In the genomic region with DNA sequence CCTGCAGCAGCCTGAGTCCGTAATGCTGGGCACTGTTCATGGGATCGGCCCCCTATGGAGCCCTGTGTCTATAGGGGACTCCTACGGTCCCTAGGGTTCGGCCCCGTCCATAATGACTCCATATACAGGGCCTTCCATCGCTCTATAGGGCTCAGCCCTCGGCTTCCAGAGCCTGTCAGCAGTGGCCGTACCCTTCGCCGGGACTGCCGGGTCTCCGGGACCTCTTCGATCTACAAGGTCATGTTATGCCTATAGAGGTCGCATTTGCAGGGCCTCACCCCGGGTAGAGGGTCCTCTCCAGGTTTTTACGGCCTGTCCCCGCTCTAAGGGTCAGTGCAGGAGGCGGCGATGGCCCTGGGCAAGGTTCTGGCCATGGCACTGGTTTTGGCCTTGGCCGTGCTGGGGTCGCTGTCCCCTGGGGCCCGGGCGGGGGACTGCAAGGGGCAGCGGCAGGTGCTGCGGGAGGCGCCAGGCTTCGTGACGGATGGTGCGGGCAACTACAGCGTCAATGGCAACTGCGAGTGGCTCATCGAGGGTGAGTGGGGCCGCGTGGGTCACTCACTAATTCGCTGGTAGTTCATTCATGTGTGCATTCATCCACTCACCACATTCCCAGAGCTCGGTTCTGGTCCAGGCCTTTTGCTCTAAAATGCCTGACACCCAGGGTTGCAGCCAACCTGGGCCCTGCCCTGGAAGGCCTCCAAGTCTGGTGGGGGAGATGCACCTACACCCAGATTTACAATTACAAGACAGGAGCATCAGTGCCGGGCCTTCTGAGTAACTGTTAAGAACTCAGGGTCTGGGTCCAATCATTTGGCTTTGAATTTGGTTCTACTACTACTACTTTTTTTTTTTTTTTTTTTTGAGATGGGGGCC, we compare ENCODE assay signal across 8 cellular contexts. TPM values are rescaled to one million over a fixed set of nuclear protein-coding genes. Genes with fewer than 3 reads are reported as not detected.
DNase-seq lines count a peak whose midpoint lies in the region; ATAC-seq and TF ChIP-seq lines count a peak whose summit lies in the region.

No MANE protein-coding gene starts in this region.

- H2AFZ ChIP-seq in GM23248 (peak overlapping the region; percentile 83), MM.1S (ENCODE audit: low read length) (peak overlapping the region; percentile 94)

- H3K9me2 ChIP-seq in GM23248 (ENCODE audit: insufficient read depth) = no peaks in the 10 kb centered on the region
- H3K9me2 ChIP-seq in MM.1S (replicated peaks; ENCODE audit: insufficient read depth, low read length) = no peaks in the 10 kb centered on the region

- peak overlapping the region; percentile 86 for H3K4me3 Mint-ChIP-seq in activated naive CD8-positive, alpha-beta T cell treated with anti-CD3 and anti-CD28 coated beads for 36 hours

- in situ Hi-C loops in GM23248 (cut with MboI) = no loop called here

- H3K27ac ChIP-seq in GM23248 (no peak overlapping the region), MM.1S (ENCODE audit: low read length) (peak overlapping the region; percentile 3; the same call in 1 of the 2 replicates), right cardiac atrium (ENCODE audit: low read length) (peak overlapping the region; percentile 23), skeletal muscle tissue (ENCODE audit: low read depth, low read length) (peak overlapping the region; percentile 79)

- H3K36me3 ChIP-seq in GM23248 (ENCODE audit: low read depth) (no peaks in the 10 kb centered on the region), MM.1S (replicated peaks; ENCODE audit: insufficient read depth, low read length) (no peaks in the 10 kb centered on the region), skeletal muscle tissue (ENCODE audit: control insufficient read depth in 3 of 3, insufficient read depth in 3 of 3, low read length in 3 of 3) (no peaks in the 10 kb centered on the region)

- H3F3A ChIP-seq in GM23248 (ENCODE audit: insufficient read depth) (no peaks in the 10 kb centered on the region), MM.1S (ENCODE audit: insufficient read depth, low read length) (no peaks in the 10 kb centered on the region)

- H3K79me2 ChIP-seq in GM23248 (ENCODE audit: insufficient read depth) (peaks cover 35% of the 10 kb centered on the region), MM.1S (ENCODE audit: low read length) (peaks cover 20% of the 10 kb centered on the region)

- H3K9ac ChIP-seq in GM23248 (peak overlapping the region; percentile 77), MM.1S (ENCODE audit: low read length) (peak overlapping the region; percentile 83), skeletal muscle tissue (ENCODE audit: low read depth in 1 of 3, low read length in 3 of 3) (peak overlapping the region; percentile 94 to 95 (median 95))

- H3K4me1 Mint-ChIP-seq in activated naive CD8-positive, alpha-beta T cell treated with anti-CD3 and anti-CD28 coated beads for 36 hours = peaks cover 16% of the 10 kb centered on the region

- peak; percentile 3 to 14 for ATAC-seq in right cardiac atrium

- DNase-seq in GM10266 (ENCODE audit: extremely low spot score) (no peak), GM23248 (peak; percentile 51), MM.1S (peak; percentile 44), right cardiac atrium (peak in 2 of 3 donors; percentile 60 to 74), SKM-1 (lab: John Stamatoyannopoulos, UW; ENCODE audit: unreplicated experiment) (no peak), DMS153 treated with DMSO at 0.1 percent for 48 hours (lab: John Stamatoyannopoulos, UW; ENCODE audit: unreplicated experiment) (no peak)
- DNase-seq in activated naive CD8-positive, alpha-beta T cell treated with anti-CD3 and anti-CD28 coated beads for 36 hours = peak; percentile 44

- H3K4me3 ChIP-seq in GM23248 (peak overlapping the region; percentile 76), MM.1S (ENCODE audit: low read length) (peak overlapping the region; percentile 98), right cardiac atrium (ENCODE audit: low read length) (peak overlapping the region; percentile 61), skeletal muscle tissue (ENCODE audit: low read length in 3 of 3) (peak overlapping the region; percentile 79 to 93 (median 90))

- H3K36me3 Mint-ChIP-seq in activated naive CD8-positive, alpha-beta T cell treated with anti-CD3 and anti-CD28 coated beads for 36 hours = no peaks in the 10 kb centered on the region

- intact Hi-C loops in right cardiac atrium (cut with DNase I) = loop anchor here in 2 of 4 donors (2.0 to 5.0 kb wide), 2 partner anchors 193 to 194 kb away; a partner anchor contains a TSS

- H3K9me3 ChIP-seq in GM23248 (ENCODE audit: low read depth) (no peaks in the 10 kb centered on the region), MM.1S (replicated peaks; ENCODE audit: insufficient read depth, low read length) (no peaks in the 10 kb centered on the region), right cardiac atrium (ENCODE audit: control insufficient read depth, low read length) (no peaks in the 10 kb centered on the region), skeletal muscle tissue (ENCODE audit: control insufficient read depth in 3 of 3, low read length in 3 of 3) (no peaks in the 10 kb centered on the region)

- TF ChIP-seq CTCF in GM10266 (IDR thresholded peaks at IDR 0.05; ENCODE audit: control insufficient read depth, insufficient read depth, low read depth, missing control alignments) = peak; percentile 27
- TF ChIP-seq CTCF in MM.1S (IDR thresholded peaks at IDR 0.05; ENCODE audit: low read length) = peak; percentile 37

- 4 to 6% methylated on average over 31 to 34 of the region's 37 CpGs for WGBS in GM23248 (ENCODE audit: low coverage in 1 of 2, low lambda C conversion rate in 2 of 2, missing lambda C conversion rate in 2 of 2), 2 experiments
- 4% methylated on average over 37 of the region's 37 CpGs for WGBS in right cardiac atrium

- H3K4me2 ChIP-seq in GM23248 (ENCODE audit: unreplicated experiment) (peak overlapping the region; percentile 82), MM.1S (ENCODE audit: low read depth, low read length) (peak overlapping the region; percentile 74; the same call in 1 of the 2 replicates)

- H3K27me3 Mint-ChIP-seq in activated naive CD8-positive, alpha-beta T cell treated with anti-CD3 and anti-CD28 coated beads for 36 hours = peaks cover 18% of the 10 kb centered on the region

- H3K9me3 Mint-ChIP-seq in activated naive CD8-positive, alpha-beta T cell treated with anti-CD3 and anti-CD28 coated beads for 36 hours = no peaks in the 10 kb centered on the region

- H3K4me1 ChIP-seq in GM23248 (ENCODE audit: insufficient read depth) (peaks cover 5% of the 10 kb centered on the region; the same call in 1 of the 2 replicates), MM.1S (ENCODE audit: low read length) (no peaks in the 10 kb centered on the region), right cardiac atrium (ENCODE audit: control insufficient read depth, insufficient read depth, low read length) (no peaks in the 10 kb centered on the region), skeletal muscle tissue (ENCODE audit: control insufficient read depth in 3 of 3, insufficient read depth in 3 of 3, low read length in 3 of 3) (peaks cover 25 to 40% (median 33%) of the 10 kb centered on the region in 3 donors)

- H4K20me1 ChIP-seq in GM23248 (ENCODE audit: insufficient read depth) (no peaks in the 10 kb centered on the region), MM.1S (ENCODE audit: insufficient read depth, low read length) (no peaks in the 10 kb centered on the region)

- peaks cover 18% of the 10 kb centered on the region for H3K27me3 ChIP-seq in GM23248 (replicated peaks; ENCODE audit: insufficient read depth)
- H3K27me3 ChIP-seq in MM.1S (replicated peaks; ENCODE audit: insufficient read depth, low read length) = peaks cover 28% of the 10 kb centered on the region
- H3K27me3 ChIP-seq in right cardiac atrium (ENCODE audit: control insufficient read depth, insufficient read depth) = no peaks in the 10 kb centered on the region
- peaks cover 17 to 25% (median 19%) of the 10 kb centered on the region in 3 donors for H3K27me3 ChIP-seq in skeletal muscle tissue (ENCODE audit: control insufficient read depth in 3 of 3, insufficient read depth in 3 of 3, low read length in 3 of 3)

- peak overlapping the region; percentile 69 for H3K27ac Mint-ChIP-seq in activated naive CD8-positive, alpha-beta T cell treated with anti-CD3 and anti-CD28 coated beads for 36 hours

RNA-seq across cellular contexts. Expression of a gene that starts 0.7 kb away (rescaled TPM):
- 26.6 and 28.5 TPM in 2 replicates for total RNA-seq in GM23248 (2014; rRNA removed; shearing (Covaris generic))
- polyA plus RNA-seq in GM23248 (2016; fragmentation: Nextera tagmentation; extraction: Ambion mirVana) (5.4 and 5.5 TPM in 2 replicates), right cardiac atrium (28.7 TPM)
- total RNA-seq in activated naive CD8-positive, alpha-beta T cell treated with anti-CD3 and anti-CD28 coated beads for 36 hours = 1 to 10 TPM; 6.8 to 7.6 TPM
- total RNA-seq in right cardiac atrium (10 to 100 TPM; 28.6 to 36.3 (median 32.4) TPM), skeletal muscle tissue (17.2 TPM)

RNA-seq across cellular contexts. Expression of a gene that starts 13.0 kb away (rescaled TPM):
- total RNA-seq in GM23248 (2014; rRNA removed; shearing (Covaris generic)) = not detected in 2 replicates
- polyA plus RNA-seq in GM23248 (2016; fragmentation: Nextera tagmentation; extraction: Ambion mirVana) (not detected in 2 replicates), right cardiac atrium (0.41 TPM)
- total RNA-seq in activated naive CD8-positive, alpha-beta T cell treated with anti-CD3 and anti-CD28 coated beads for 36 hours = 1 to 10 TPM; 1.1 to 3.2 TPM
- total RNA-seq in right cardiac atrium (1 to 10 TPM in 3 of 4 donors, under 1 TPM in 1; 0.91 to 1.6 (median 1.2) TPM), skeletal muscle tissue (0.52 TPM)

RNA-seq across cellular contexts. Expression of a gene that starts 23.7 kb away (rescaled TPM):
- 22.5 and 26.0 TPM in 2 replicates for total RNA-seq in GM23248 (2014; rRNA removed; shearing (Covaris generic))
- polyA plus RNA-seq in GM23248 (2016; fragmentation: Nextera tagmentation; extraction: Ambion mirVana) (19.4 and 22.1 TPM in 2 replicates), right cardiac atrium (4.3 TPM)
- total RNA-seq in activated naive CD8-positive, alpha-beta T cell treated with anti-CD3 and anti-CD28 coated beads for 36 hours = 10 to 100 TPM; 38.1 to 38.4 TPM
- total RNA-seq in right cardiac atrium (1 to 10 TPM; 1.6 to 5.9 (median 4.4) TPM), skeletal muscle tissue (29.2 TPM)

RNA-seq across cellular contexts. Expression of a gene that starts 24.2 kb away (rescaled TPM):
- total RNA-seq in GM23248 (2014; rRNA removed; shearing (Covaris generic)) = 1.1 TPM in 1 of 2 replicates, not detected in the other
- polyA plus RNA-seq in GM23248 (2016; fragmentation: Nextera tagmentation; extraction: Ambion mirVana) = 0.84 and 1.1 TPM in 2 replicates
- total RNA-seq in activated naive CD8-positive, alpha-beta T cell treated with anti-CD3 and anti-CD28 coated beads for 36 hours = under 1 TPM; 0.52 to 0.92 TPM
- total RNA-seq in right cardiac atrium = under 1 TPM in 3 of 4 donors, not detected in 1; 0.20 to 0.32 (median 0.26) TPM
- 0.29 TPM for polyA plus RNA-seq in right cardiac atrium
- not detected for total RNA-seq in skeletal muscle tissue

RNA-seq across cellular contexts. Expression of a gene that starts 57.1 kb away (rescaled TPM):
- total RNA-seq in GM23248 (2014; rRNA removed; shearing (Covaris generic)) = 17.5 and 22.3 TPM in 2 replicates
- polyA plus RNA-seq in GM23248 (2016; fragmentation: Nextera tagmentation; extraction: Ambion mirVana) (7.8 and 8.3 TPM in 2 replicates), right cardiac atrium (28.6 TPM)
- total RNA-seq in activated naive CD8-positive, alpha-beta T cell treated with anti-CD3 and anti-CD28 coated beads for 36 hours = 10 to 100 TPM; 43.8 to 50.4 TPM
- total RNA-seq in right cardiac atrium (10 to 100 TPM; 36.4 to 42.7 (median 39.6) TPM), skeletal muscle tissue (10.4 TPM)

Comparison
In these comparisons a context has a peak if more than half of its experiments do, and no peak if none do; other contexts are left out.
1. DNase-seq: peak in GM23248 (single experiment), MM.1S (single experiment), activated naive CD8-positive, alpha-beta T cell treated with anti-CD3 and anti-CD28 coated beads for 36 hours (single experiment) and right cardiac atrium (2 of 3); none in GM10266 (single experiment), SKM-1 (single experiment) and DMS153 treated with DMSO at 0.1 percent for 48 hours (single experiment).
2. Peak in every context shown above with its lines, with median percentiles within 50 percentile points of each other: H3K4me3 ChIP-seq and H3K9ac ChIP-seq.